Comparison of ENCODE assay signal across 7 cellular contexts in genomic region chr3:195901836-195902585, GRCh38. TPM values are rescaled to one million over a fixed set of nuclear protein-coding genes. Genes with fewer than 3 reads are reported as not detected.
DNase-seq lines count a peak whose midpoint lies in the region; ATAC-seq and TF ChIP-seq lines count a peak whose summit lies in the region.
"Not testable (repeated sequence)": the region's sequence is repeated elsewhere in the genome, so short reads cannot be mapped to it uniquely, and the experiment has no call there.

No MANE protein-coding gene starts in this region.

- H3K9me3 ChIP-seq in CD4-positive, alpha-beta T cell (ENCODE audit: control insufficient read depth, low read length); RWPE2 (ENCODE audit: severe bottlenecking); right atrium auricular region; skeletal muscle tissue (ENCODE audit: control insufficient read depth in 3 of 3, low read length in 3 of 3): not testable (repeated sequence)

- not testable (repeated sequence) for H3K27ac ChIP-seq in CD4-positive, alpha-beta T cell (ENCODE audit: low read depth, low read length)
- peak overlapping the region; percentile 56 for H3K27ac ChIP-seq in RWPE2 (ENCODE audit: poor library complexity, severe bottlenecking)
- peak overlapping the region; percentile 8 to 80 for H3K27ac ChIP-seq in right atrium auricular region
- peak overlapping the region; percentile 62 for H3K27ac ChIP-seq in skeletal muscle tissue (ENCODE audit: low read depth, low read length)

- intact Hi-C loops in CD4-positive, alpha-beta T cell (cut with DNase I, micrococcal nuclease), result loop anchor here in 1 of 2 experiments (5.0 kb wide), 1 partner anchor 355 kb away; no protein-coding TSS in a partner anchor
- intact Hi-C loops in activated T-helper 2 cell treated with anti-CD3 and anti-CD28 coated beads, Interferon-gamma antibody, Interleukin-2, Interleukin-4, amounts not matched to agents 10 μg/mL and 5 μg/mL and 100 μg/mL, durations not matched to agents 14 hours and 24 hours and 36 hours (cut with micrococcal nuclease); natural killer cell (cut with micrococcal nuclease): not testable (repeated sequence)

- not testable (repeated sequence) for DNase-seq in CD4-positive, alpha-beta T cell; RWPE2 (ENCODE audit: low spot score); activated T-helper 2 cell treated with anti-CD3 and anti-CD28 coated beads, Interferon-gamma antibody, Interleukin-2, Interleukin-4, amounts not matched to agents 10 μg/mL and 5 μg/mL and 100 μg/mL, durations not matched to agents 14 hours and 24 hours and 36 hours (ENCODE audit: low spot score); right atrium auricular region (ENCODE audit: low spot score); natural killer cell
- DNase-seq in dermis blood vessel endothelial cell, result peak; percentile 64

- CTCF ChIA-PET in CD4-positive, alpha-beta T cell (lab: Charles Lee), result interaction anchor here (1.0 to 2.3 kb wide), 3 partner anchors 13 to 51 kb away, joined by 3 to 11 read pairs (median 3); no protein-coding TSS in a partner anchor

- H3K4me3 Mint-ChIP-seq in CD4-positive, alpha-beta T cell; activated T-helper 2 cell treated with anti-CD3 and anti-CD28 coated beads, Interferon-gamma antibody, Interleukin-2, Interleukin-4, amounts not matched to agents 10 μg/mL and 5 μg/mL and 100 μg/mL, durations not matched to agents 14 hours and 24 hours and 36 hours (ENCODE audit: low read depth); natural killer cell: not testable (repeated sequence)

- not testable (repeated sequence) for H3K4me3 ChIP-seq in RWPE2 (ENCODE audit: severe bottlenecking); right atrium auricular region
- H3K4me3 ChIP-seq in skeletal muscle tissue (ENCODE audit: low read length in 3 of 3), result peak overlapping the region in 1 of 3 donors; percentile 22

- H3K4me1 Mint-ChIP-seq in CD4-positive, alpha-beta T cell (ENCODE audit: low read depth), result peaks cover 82% of the 10 kb centered on the region
- H3K4me1 Mint-ChIP-seq in activated T-helper 2 cell treated with anti-CD3 and anti-CD28 coated beads, Interferon-gamma antibody, Interleukin-2, Interleukin-4, amounts not matched to agents 10 μg/mL and 5 μg/mL and 100 μg/mL, durations not matched to agents 14 hours and 24 hours and 36 hours (ENCODE audit: low read depth), result peaks cover 76% of the 10 kb centered on the region
- peaks cover 71 to 76% of the 10 kb centered on the region in 2 donors for H3K4me1 Mint-ChIP-seq in natural killer cell

- not testable (repeated sequence) for H3K27me3 ChIP-seq in CD4-positive, alpha-beta T cell (ENCODE audit: control insufficient read depth, insufficient read depth, low read length); RWPE2 (ENCODE audit: insufficient read depth, poor library complexity, severe bottlenecking); right atrium auricular region; skeletal muscle tissue (ENCODE audit: control insufficient read depth in 3 of 3, insufficient read depth in 3 of 3, low read length in 3 of 3)

- ATAC-seq in CD4-positive, alpha-beta T cell (ENCODE audit: poor library complexity); RWPE2 (ENCODE audit: low read depth); natural killer cell: not testable (repeated sequence)

- peak overlapping the region; percentile 80 for H3K27ac Mint-ChIP-seq in CD4-positive, alpha-beta T cell
- peak overlapping the region; percentile 18 for H3K27ac Mint-ChIP-seq in activated T-helper 2 cell treated with anti-CD3 and anti-CD28 coated beads, Interferon-gamma antibody, Interleukin-2, Interleukin-4, amounts not matched to agents 10 μg/mL and 5 μg/mL and 100 μg/mL, durations not matched to agents 14 hours and 24 hours and 36 hours
- H3K27ac Mint-ChIP-seq in natural killer cell, result peak overlapping the region; percentile 82 to 88

- POLR2A ChIA-PET in CD4-positive, alpha-beta T cell (lab: Charles Lee), result interaction anchor here (0.6 kb wide), 1 partner anchor 100 kb away, joined by 3 read pairs; no protein-coding TSS in a partner anchor

- not testable (repeated sequence) for H3K27me3 Mint-ChIP-seq in CD4-positive, alpha-beta T cell; activated T-helper 2 cell treated with anti-CD3 and anti-CD28 coated beads, Interferon-gamma antibody, Interleukin-2, Interleukin-4, amounts not matched to agents 10 μg/mL and 5 μg/mL and 100 μg/mL, durations not matched to agents 14 hours and 24 hours and 36 hours (ENCODE audit: low read depth); natural killer cell (ENCODE audit: low read depth in 2 of 2)

- H3K9me3 Mint-ChIP-seq in CD4-positive, alpha-beta T cell; activated T-helper 2 cell treated with anti-CD3 and anti-CD28 coated beads, Interferon-gamma antibody, Interleukin-2, Interleukin-4, amounts not matched to agents 10 μg/mL and 5 μg/mL and 100 μg/mL, durations not matched to agents 14 hours and 24 hours and 36 hours; natural killer cell: not testable (repeated sequence)

- H3K9ac ChIP-seq in skeletal muscle tissue (ENCODE audit: low read depth in 1 of 3, low read length in 3 of 3), result not testable (repeated sequence)

- H3K36me3 Mint-ChIP-seq in CD4-positive, alpha-beta T cell (ENCODE audit: low read depth), result peaks cover 10% of the 10 kb centered on the region
- peaks cover 46% of the 10 kb centered on the region for H3K36me3 Mint-ChIP-seq in activated T-helper 2 cell treated with anti-CD3 and anti-CD28 coated beads, Interferon-gamma antibody, Interleukin-2, Interleukin-4, amounts not matched to agents 10 μg/mL and 5 μg/mL and 100 μg/mL, durations not matched to agents 14 hours and 24 hours and 36 hours (ENCODE audit: low read depth)
- H3K36me3 Mint-ChIP-seq in natural killer cell, result not testable (repeated sequence)

- H3K36me3 ChIP-seq in RWPE2 (ENCODE audit: low read depth); right atrium auricular region; skeletal muscle tissue (ENCODE audit: control insufficient read depth in 3 of 3, insufficient read depth in 3 of 3, low read length in 3 of 3): not testable (repeated sequence)

- H3K4me1 ChIP-seq in RWPE2 (ENCODE audit: insufficient read depth, poor library complexity, severe bottlenecking) (peaks cover 38% of the 10 kb centered on the region), right atrium auricular region (peaks cover 0 to 63% of the 10 kb centered on the region in 2 donors), skeletal muscle tissue (ENCODE audit: control insufficient read depth in 3 of 3, insufficient read depth in 3 of 3, low read length in 3 of 3) (peaks cover 30 to 64% (median 58%) of the 10 kb centered on the region in 3 donors)

- TF ChIP-seq CTCF in CD4-positive, alpha-beta T cell (IDR thresholded peaks at IDR 0.05); RWPE2 (IDR thresholded peaks at IDR 0.05; ENCODE audit: poor library complexity, severe bottlenecking); right atrium auricular region (IDR thresholded peaks at IDR 0.05); natural killer cell (IDR thresholded peaks at IDR 0.05): not testable (repeated sequence)

RNA-seq across cellular contexts. Expression of gene TNK2, which starts 6.3 kb away (rescaled TPM):
- total RNA-seq in CD4-positive, alpha-beta T cell, result 100 to 1,000 TPM; 161 to 171 TPM
- 122 and 123 TPM in 2 replicates for total RNA-seq in activated T-helper 2 cell treated with anti-CD3 and anti-CD28 coated beads, Interferon-gamma antibody, Interleukin-2, Interleukin-4, amounts not matched to agents 10 μg/mL and 5 μg/mL and 100 μg/mL, durations not matched to agents 14 hours and 24 hours and 36 hours
- total RNA-seq in dermis blood vessel endothelial cell (16.6 and 20.1 TPM in 2 replicates), right atrium auricular region (10 to 100 TPM; 26.5 to 38.6 TPM), natural killer cell (100 to 1,000 TPM; 169 to 207 (median 171) TPM), skeletal muscle tissue (9.9 TPM)

Comparison
In these comparisons a context has a peak if more than half of its experiments do, and no peak if none do; other contexts are left out.
1. H3K27ac Mint-ChIP-seq: peak in every context shown above with its lines; median percentile 85 in natural killer cell; 80 in CD4-positive, alpha-beta T cell; 18 in activated T-helper 2 cell treated with anti-CD3 and anti-CD28 coated beads, Interferon-gamma antibody, Interleukin-2, Interleukin-4, amounts not matched to agents 10 μg/mL and 5 μg/mL and 100 μg/mL, durations not matched to agents 14 hours and 24 hours and 36 hours.